ENCODE assay signal across 17 cellular contexts in the genomic region with DNA sequence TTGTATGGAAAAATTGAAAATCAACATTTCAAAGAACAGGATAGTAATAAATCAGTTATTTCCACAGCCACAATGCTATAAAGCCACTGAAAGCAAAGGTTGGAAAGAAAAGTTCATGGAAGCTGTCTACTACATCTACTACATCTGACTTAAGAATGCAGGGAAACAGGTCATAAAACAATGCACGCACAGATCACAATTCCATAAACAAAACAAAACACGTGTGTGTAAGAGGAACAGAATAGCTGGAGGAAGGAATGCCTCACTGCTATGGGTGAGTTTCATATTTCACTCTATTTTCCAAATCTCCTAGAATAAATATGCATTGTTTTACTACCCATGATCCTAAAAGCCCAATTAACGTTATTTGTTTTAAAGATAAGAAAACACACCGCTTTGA.
"Had no signal": no experiment of that assay in that cellular context is flagged by ENCODE, and none has a peak within 500 bp of the region (broad histone marks: within the 10 kb centered on the region; RNA-seq: fewer than 3 reads in every experiment).

No MANE protein-coding gene starts in this region.

- ATAC-seq: gastrocnemius medialis; heart right ventricle; left lobe of liver; naive thymus-derived CD4-positive, alpha-beta T cell; sciatic nerve had no signal

- H3K4me3 ChIP-seq: colonic mucosa, dorsolateral prefrontal cortex, gastrocnemius medialis, heart right ventricle, spleen, stomach, thoracic aorta had no signal

- DNase-seq: colonic mucosa; dorsolateral prefrontal cortex; effector memory CD4-positive, alpha-beta T cell; erythroblast; gastrocnemius medialis; heart right ventricle; mammary epithelial cell; naive thymus-derived CD4-positive, alpha-beta T cell; posterior cingulate gyrus; spleen; stimulated activated CD4-positive, alpha-beta T cell treated with anti-CD3 and anti-CD28 coated beads, Interleukin-2, amount 100 ng/mL, for 24 hours; stimulated activated naive CD4-positive, alpha-beta T cell; stomach; substantia nigra had no signal
